19 cellular contexts compared by ENCODE assay signal in genomic region chr14:72621387-72622065, GRCh38.
A peak's percentile ranks its signal among the peaks of the same experiment; 100 is the strongest.
DNase-seq lines count a peak whose midpoint lies in the region; ATAC-seq, FAIRE-seq and TF ChIP-seq lines count a peak whose summit lies in the region.
"Had no signal": no experiment of that assay in that cellular context is flagged by ENCODE, and none has a peak within 500 bp of the region (broad histone marks: within the 10 kb centered on the region; RNA-seq: fewer than 3 reads in every experiment).

No MANE protein-coding gene starts in this region.

- ATAC-seq in HG02642 (IDR thresholded peaks at IDR 0.05; ENCODE audit: poor library complexity, unreplicated experiment): no peak
- ATAC-seq: CD8-positive, alpha-beta T cell had no signal

- intact Hi-C loops in cardiac septum (cut with DNase I) (no loop called here), colonic mucosa (cut with DNase I) (no loop called here)

- FAIRE-seq in urothelium cell line (lab: Jason Lieb, UNC): peak; percentile 73
- FAIRE-seq: H54 had no signal

- H3K27me3 ChIP-seq in right atrium auricular region (no peaks in the 10 kb centered on the region), colonic mucosa (no peaks in the 10 kb centered on the region), Peyer's patch (no peaks in the 10 kb centered on the region)
- H3K27me3 ChIP-seq: BE2C had no signal

- H3K4me3 ChIP-seq in right atrium auricular region (no peak overlapping the region), colonic mucosa (no peak overlapping the region), Peyer's patch (no peak overlapping the region)
- H3K4me3 ChIP-seq: PC-9 had no signal

- H3K9me3 ChIP-seq in right atrium auricular region (peaks cover 0 to 3% of the 10 kb centered on the region in 2 donors), colonic mucosa (no peaks in the 10 kb centered on the region), Peyer's patch (no peaks in the 10 kb centered on the region)
- H3K9me3 ChIP-seq: BE2C had no signal

- no peak for TF ChIP-seq CTCF in right atrium auricular region (IDR thresholded peaks at IDR 0.05)
- no peak for TF ChIP-seq CTCF in colonic mucosa (IDR thresholded peaks at IDR 0.05)
- no peak for TF ChIP-seq CTCF in Peyer's patch (IDR thresholded peaks at IDR 0.05)

- H3K27ac ChIP-seq in right atrium auricular region (no peak overlapping the region), colonic mucosa (no peak overlapping the region), Peyer's patch (no peak overlapping the region)
- H3K27ac ChIP-seq: 22Rv1, PC-9 had no signal

- H3K36me3 ChIP-seq in right atrium auricular region (no peaks in the 10 kb centered on the region), colonic mucosa (no peaks in the 10 kb centered on the region), Peyer's patch (no peaks in the 10 kb centered on the region)
- H3K36me3 ChIP-seq: BE2C had no signal

- H3K4me1 ChIP-seq in right atrium auricular region: peaks cover 0 to 31% of the 10 kb centered on the region in 2 donors
- H3K4me1 ChIP-seq in colonic mucosa: no peaks in the 10 kb centered on the region
- H3K4me1 ChIP-seq in Peyer's patch: no peaks in the 10 kb centered on the region

- no peak overlapping the region for H3K9ac ChIP-seq in colonic mucosa (ENCODE audit: low read depth in 2 of 2, low read length in 2 of 2)

- no peak for TF ChIP-seq POLR2A in Peyer's patch (IDR thresholded peaks at IDR 0.05)

- DNase-seq in right atrium auricular region (ENCODE audit: low spot score): peak; percentile 16
- no peak for DNase-seq in cardiac septum (ENCODE audit: low spot score)
- peak; percentile 7 for DNase-seq in colonic mucosa
- peak; percentile 55 for DNase-seq in iPS-NIHi7 (ENCODE audit: extremely low spot score)
- DNase-seq in urothelium cell line (ENCODE audit: low spot score): no peak
- no peak for DNase-seq in AML-193 (lab: John Stamatoyannopoulos, UW)
- no peak for DNase-seq in Peyer's patch
- DNase-seq: BE2C, DMS79, IMR-90, NCI-H1436 treated with DMSO at 0.1 percent for 48 hours, NCI-H2029, NCI-H345, NCI-H524 treated with DMSO at 0.1 percent for 48 hours, PC-9 had no signal

Comparison
In these comparisons a context has a peak if more than half of its experiments do, and no peak if none do; other contexts are left out.
1. DNase-seq: peak in right atrium auricular region (single experiment), colonic mucosa (single experiment) and iPS-NIHi7 (single experiment); none in cardiac septum (single experiment), urothelium cell line (single experiment), AML-193 (0 of 2) and Peyer's patch (0 of 3).